In genomic region chr6:28105286-28105685, GRCh38 we compare ENCODE assay signal across 8 cellular contexts. TPM values are rescaled to one million over a fixed set of nuclear protein-coding genes. Genes with fewer than 3 reads are reported as not detected.
DNase-seq lines count a peak whose midpoint lies in the region; ATAC-seq lines count a peak whose summit lies in the region.

No MANE protein-coding gene starts in this region.

- peak overlapping the region; percentile 77 for H3K27ac Mint-ChIP-seq in activated CD4-positive, alpha-beta T cell treated with anti-CD3 and anti-CD28 coated beads, Interleukin-2, amount 10 ng/mL, durations not matched to agents 7 days and 5 days
- peak overlapping the region; percentile 33 for H3K27ac Mint-ChIP-seq in activated CD4-positive, alpha-beta memory T cell treated with anti-CD3 and anti-CD28 coated beads, Interleukin-2, amount 10 ng/mL, durations not matched to agents 7 days and 5 days

- POLR2A ChIA-PET in activated CD4-positive, alpha-beta T cell treated with anti-CD3 and anti-CD28 coated beads, Interleukin-2, amount 10 ng/mL, durations not matched to agents 7 days and 5 days (lab: Charles Lee) = interaction anchor here (1.1 kb wide), 1 partner anchor 19 kb away, joined by 5 read pairs; the partner anchor contains the start of gene ZSCAN16
- POLR2A ChIA-PET in activated CD4-positive, alpha-beta memory T cell treated with anti-CD3 and anti-CD28 coated beads, Interleukin-2, amount 10 ng/mL, durations not matched to agents 7 days and 5 days (lab: Charles Lee) = interaction anchor here (0.6 to 2.2 kb wide), 14 partner anchors 11 to 251 kb away, joined by 3 to 21 read pairs (median 4); partner anchors contain the start of genes ZKSCAN4, ZKSCAN8, ZSCAN16 and ZSCAN26

- H3K9me3 ChIP-seq in Karpas-422 (ENCODE audit: low read length) = no peaks in the 10 kb centered on the region
- no peaks in the 10 kb centered on the region for H3K9me3 ChIP-seq in right cardiac atrium (ENCODE audit: control insufficient read depth, low read length)
- no peaks in the 10 kb centered on the region for H3K9me3 ChIP-seq in skeletal muscle satellite cell (replicated peaks; ENCODE audit: low read length)

- WGBS in right cardiac atrium = 42% methylated on average over 4 of the region's 4 CpGs

- H3K4me3 ChIP-seq in Karpas-422 (ENCODE audit: low read length) (peak overlapping the region; percentile 84), right cardiac atrium (ENCODE audit: low read length) (peak overlapping the region; percentile 52), skeletal muscle satellite cell (ENCODE audit: low read length) (peak overlapping the region; percentile 86)

- intact Hi-C loops in right cardiac atrium (cut with DNase I) = no loop called here

- H3K9ac ChIP-seq in Karpas-422 (ENCODE audit: low read length) (peak overlapping the region; percentile 79), skeletal muscle satellite cell (ENCODE audit: low read depth, low read length) (peak overlapping the region; percentile 85)

- H3K4me1 ChIP-seq in Karpas-422 (ENCODE audit: low read length) (peaks cover 19% of the 10 kb centered on the region), right cardiac atrium (ENCODE audit: control insufficient read depth, insufficient read depth, low read length) (no peaks in the 10 kb centered on the region), skeletal muscle satellite cell (ENCODE audit: control insufficient read depth, insufficient read depth, low read length) (peaks cover 10% of the 10 kb centered on the region)

- H3K36me3 Mint-ChIP-seq in activated CD4-positive, alpha-beta T cell treated with anti-CD3 and anti-CD28 coated beads, Interleukin-2, amount 10 ng/mL, durations not matched to agents 7 days and 5 days (ENCODE audit: low read depth) = peaks cover 6% of the 10 kb centered on the region
- no peaks in the 10 kb centered on the region for H3K36me3 Mint-ChIP-seq in activated CD4-positive, alpha-beta memory T cell treated with anti-CD3 and anti-CD28 coated beads, Interleukin-2, amount 10 ng/mL, durations not matched to agents 7 days and 5 days (ENCODE audit: low read depth)

- no peaks in the 10 kb centered on the region for H4K20me1 ChIP-seq in Karpas-422 (ENCODE audit: insufficient read depth, low read depth, low read length)

- peaks cover 21% of the 10 kb centered on the region for H3K27me3 Mint-ChIP-seq in activated CD4-positive, alpha-beta T cell treated with anti-CD3 and anti-CD28 coated beads, Interleukin-2, amount 10 ng/mL, durations not matched to agents 7 days and 5 days
- peaks cover 22% of the 10 kb centered on the region for H3K27me3 Mint-ChIP-seq in activated CD4-positive, alpha-beta memory T cell treated with anti-CD3 and anti-CD28 coated beads, Interleukin-2, amount 10 ng/mL, durations not matched to agents 7 days and 5 days

- peaks cover 17% of the 10 kb centered on the region for H3K4me1 Mint-ChIP-seq in activated CD4-positive, alpha-beta T cell treated with anti-CD3 and anti-CD28 coated beads, Interleukin-2, amount 10 ng/mL, durations not matched to agents 7 days and 5 days
- peaks cover 15% of the 10 kb centered on the region for H3K4me1 Mint-ChIP-seq in activated CD4-positive, alpha-beta memory T cell treated with anti-CD3 and anti-CD28 coated beads, Interleukin-2, amount 10 ng/mL, durations not matched to agents 7 days and 5 days

- H3K27me3 ChIP-seq in Karpas-422 (ENCODE audit: low read length) = no peaks in the 10 kb centered on the region
- no peaks in the 10 kb centered on the region for H3K27me3 ChIP-seq in right cardiac atrium (ENCODE audit: control insufficient read depth, insufficient read depth)
- no peaks in the 10 kb centered on the region for H3K27me3 ChIP-seq in skeletal muscle satellite cell (ENCODE audit: control insufficient read depth, insufficient read depth, low read length)

- H3K36me3 ChIP-seq in Karpas-422 (ENCODE audit: insufficient read depth, low read length) (no peaks in the 10 kb centered on the region), skeletal muscle satellite cell (ENCODE audit: insufficient read depth, low read length) (no peaks in the 10 kb centered on the region)

- H3K4me3 Mint-ChIP-seq in activated CD4-positive, alpha-beta T cell treated with anti-CD3 and anti-CD28 coated beads, Interleukin-2, amount 10 ng/mL, durations not matched to agents 7 days and 5 days = peak overlapping the region; percentile 79
- peak overlapping the region; percentile 83 for H3K4me3 Mint-ChIP-seq in activated CD4-positive, alpha-beta memory T cell treated with anti-CD3 and anti-CD28 coated beads, Interleukin-2, amount 10 ng/mL, durations not matched to agents 7 days and 5 days

- H3K9me3 Mint-ChIP-seq in activated CD4-positive, alpha-beta T cell treated with anti-CD3 and anti-CD28 coated beads, Interleukin-2, amount 10 ng/mL, durations not matched to agents 7 days and 5 days = peaks cover 6% of the 10 kb centered on the region
- H3K9me3 Mint-ChIP-seq in activated CD4-positive, alpha-beta memory T cell treated with anti-CD3 and anti-CD28 coated beads, Interleukin-2, amount 10 ng/mL, durations not matched to agents 7 days and 5 days = peaks cover 6% of the 10 kb centered on the region

- peak overlapping the region; percentile 87 for H2AFZ ChIP-seq in Karpas-422 (ENCODE audit: low read length)

- no peaks in the 10 kb centered on the region for H3K9me2 ChIP-seq in Karpas-422 (replicated peaks; ENCODE audit: insufficient read depth, low read length)

- H3K27ac ChIP-seq in Karpas-422 (ENCODE audit: low read length) (peak overlapping the region; percentile 14; the same call in 1 of the 2 replicates), right cardiac atrium (ENCODE audit: low read length) (no peak overlapping the region)

- H3K4me2 ChIP-seq in Karpas-422 (ENCODE audit: low read depth, low read length, poor library complexity, severe bottlenecking) (peak overlapping the region; percentile 93), skeletal muscle satellite cell (ENCODE audit: low read length) (peak overlapping the region; percentile 90)

- no peaks in the 10 kb centered on the region for H3K79me2 ChIP-seq in Karpas-422 (ENCODE audit: low read length)

- DNase-seq in activated CD4-positive, alpha-beta T cell treated with anti-CD3 and anti-CD28 coated beads, Interleukin-2, amount 10 ng/mL, durations not matched to agents 7 days and 5 days = no peak
- DNase-seq in activated CD4-positive, alpha-beta T cell treated with anti-CD3 and anti-CD28 coated beads for 1 hour = no peak
- DNase-seq in Karpas-422 (peak; percentile 61), right cardiac atrium (no peak), NCI-H2029 (lab: John Stamatoyannopoulos, UW) (no peak), dermis blood vessel endothelial cell (no peak)
- DNase-seq in activated CD4-positive, alpha-beta memory T cell treated with anti-CD3 and anti-CD28 coated beads, Interleukin-2, amount 10 ng/mL, durations not matched to agents 7 days and 5 days = no peak

- ATAC-seq in right cardiac atrium = peak in 1 of 2 donors; percentile 29

- CTCF ChIA-PET in activated CD4-positive, alpha-beta T cell treated with anti-CD3 and anti-CD28 coated beads, Interleukin-2, amount 10 ng/mL, durations not matched to agents 7 days and 5 days (lab: Charles Lee) = interaction anchor here (0.6 to 2.3 kb wide), 12 partner anchors 11 to 227 kb away, joined by 3 to 13 read pairs (median 4); partner anchors contain the start of gene ZSCAN16
- CTCF ChIA-PET in activated CD4-positive, alpha-beta memory T cell treated with anti-CD3 and anti-CD28 coated beads, Interleukin-2, amount 10 ng/mL, durations not matched to agents 7 days and 5 days (lab: Charles Lee) = interaction anchor here (0.6 to 1.8 kb wide), 17 partner anchors 11 to 680 kb away, joined by 3 to 10 read pairs (median 4); partner anchors contain the start of genes ZKSCAN3, ZKSCAN4, ZNF165 and ZSCAN26

RNA-seq across cellular contexts. Expression of gene ZSCAN16, which starts 19.1 kb away (rescaled TPM):
- 1 to 10 TPM; 3.2 to 5.5 TPM for total RNA-seq in activated CD4-positive, alpha-beta T cell treated with anti-CD3 and anti-CD28 coated beads, Interleukin-2, amount 10 ng/mL, durations not matched to agents 7 days and 5 days
- total RNA-seq in Karpas-422 (2014; rRNA removed; shearing (Covaris generic); ENCODE audit: low replicate concordance) = 4.8 and 5.9 TPM in 2 replicates
- total RNA-seq in activated CD4-positive, alpha-beta memory T cell treated with anti-CD3 and anti-CD28 coated beads, Interleukin-2, amount 10 ng/mL, durations not matched to agents 7 days and 5 days = 1 to 10 TPM; 5.3 TPM
- total RNA-seq in right cardiac atrium (1 to 10 TPM; 2.5 to 3.2 (median 2.8) TPM), dermis blood vessel endothelial cell (13.5 and 19.1 TPM in 2 replicates)
- polyA plus RNA-seq in right cardiac atrium = 2.9 TPM
- 2.0 and 2.3 TPM in 2 replicates for total RNA-seq in skeletal muscle satellite cell (2012; rRNA removed)

RNA-seq across cellular contexts. Expression of gene ZNF165, which starts 24.9 kb away (rescaled TPM):
- under 1 TPM; 0.54 to 0.77 TPM for total RNA-seq in activated CD4-positive, alpha-beta T cell treated with anti-CD3 and anti-CD28 coated beads, Interleukin-2, amount 10 ng/mL, durations not matched to agents 7 days and 5 days
- 0.26 and 1.6 TPM in 2 replicates for total RNA-seq in Karpas-422 (2014; rRNA removed; shearing (Covaris generic); ENCODE audit: low replicate concordance)
- total RNA-seq in activated CD4-positive, alpha-beta memory T cell treated with anti-CD3 and anti-CD28 coated beads, Interleukin-2, amount 10 ng/mL, durations not matched to agents 7 days and 5 days = under 1 TPM; 0.40 to 0.50 TPM
- total RNA-seq in right cardiac atrium (under 1 TPM; 0.28 to 0.83 (median 0.47) TPM), dermis blood vessel endothelial cell (0.17 and 0.23 TPM in 2 replicates)
- 0.36 TPM for polyA plus RNA-seq in right cardiac atrium
- total RNA-seq in skeletal muscle satellite cell (2012; rRNA removed) = 0.51 and 0.66 TPM in 2 replicates

RNA-seq across cellular contexts. Expression of gene ZKSCAN8, which starts 36.4 kb away (rescaled TPM):
- 10 to 100 TPM; 18.6 to 22.2 TPM for total RNA-seq in activated CD4-positive, alpha-beta T cell treated with anti-CD3 and anti-CD28 coated beads, Interleukin-2, amount 10 ng/mL, durations not matched to agents 7 days and 5 days
- 30.0 and 48.9 TPM in 2 replicates for total RNA-seq in Karpas-422 (2014; rRNA removed; shearing (Covaris generic); ENCODE audit: low replicate concordance)
- total RNA-seq in activated CD4-positive, alpha-beta memory T cell treated with anti-CD3 and anti-CD28 coated beads, Interleukin-2, amount 10 ng/mL, durations not matched to agents 7 days and 5 days = 10 to 100 TPM; 20.9 to 21.6 TPM
- 10 to 100 TPM; 15.2 to 18.2 (median 16.3) TPM for total RNA-seq in right cardiac atrium
- polyA plus RNA-seq in right cardiac atrium = 5.5 TPM
- total RNA-seq in skeletal muscle satellite cell (2012; rRNA removed) = 9.1 and 10.0 TPM in 2 replicates
- total RNA-seq in dermis blood vessel endothelial cell = 19.4 and 20.8 TPM in 2 replicates
